Comparison of ENCODE assay signal across 1 cellular context in the genomic region with DNA sequence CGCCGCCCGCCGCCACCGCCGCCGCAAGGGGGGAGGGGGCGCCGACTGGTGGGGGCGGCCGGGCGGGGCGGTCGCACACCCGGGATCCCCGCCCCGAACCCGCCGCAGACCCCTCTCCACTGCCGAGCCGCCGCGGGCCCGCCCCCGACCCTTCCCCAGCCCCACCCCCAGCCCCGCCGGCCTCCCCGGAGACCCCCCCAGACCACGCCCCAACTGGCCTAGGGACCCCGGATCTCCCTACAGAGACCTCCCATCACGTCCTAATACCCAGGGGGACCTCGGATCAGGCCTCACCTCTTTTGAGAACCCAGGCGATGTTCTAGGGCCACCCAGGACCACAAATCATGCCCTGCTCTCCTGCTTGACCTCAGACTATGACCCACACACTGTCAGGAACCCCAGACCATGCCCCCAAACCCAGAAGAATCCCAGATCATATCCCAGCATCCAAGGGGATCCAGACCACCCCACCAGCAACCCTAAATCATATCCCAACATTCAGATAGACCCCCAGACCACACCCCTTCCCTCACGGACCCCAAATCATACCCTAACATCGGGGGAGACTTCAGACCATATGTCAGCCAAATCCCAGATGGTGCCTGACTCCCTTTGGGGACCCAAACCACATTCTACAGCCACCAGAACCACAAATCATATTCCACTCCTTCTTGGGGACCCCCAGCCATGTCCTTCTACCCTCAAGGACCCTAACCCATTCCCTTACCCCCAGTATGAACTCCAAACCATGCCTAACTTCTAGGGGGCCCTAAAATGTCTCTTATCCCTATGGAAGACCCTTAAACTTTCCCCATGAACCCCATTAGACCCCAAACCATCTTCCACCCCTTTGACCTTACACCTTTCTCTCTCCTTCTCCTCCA.
TF ChIP-seq lines count a peak whose summit lies in the region.

No MANE protein-coding gene starts in this region.

TF ChIP-seq in HEK293, 187 proteins besides CTCF, POLR2A, EP300 and RAD21 (continued from another document):
- TF ChIP-seq, protein P1, sequence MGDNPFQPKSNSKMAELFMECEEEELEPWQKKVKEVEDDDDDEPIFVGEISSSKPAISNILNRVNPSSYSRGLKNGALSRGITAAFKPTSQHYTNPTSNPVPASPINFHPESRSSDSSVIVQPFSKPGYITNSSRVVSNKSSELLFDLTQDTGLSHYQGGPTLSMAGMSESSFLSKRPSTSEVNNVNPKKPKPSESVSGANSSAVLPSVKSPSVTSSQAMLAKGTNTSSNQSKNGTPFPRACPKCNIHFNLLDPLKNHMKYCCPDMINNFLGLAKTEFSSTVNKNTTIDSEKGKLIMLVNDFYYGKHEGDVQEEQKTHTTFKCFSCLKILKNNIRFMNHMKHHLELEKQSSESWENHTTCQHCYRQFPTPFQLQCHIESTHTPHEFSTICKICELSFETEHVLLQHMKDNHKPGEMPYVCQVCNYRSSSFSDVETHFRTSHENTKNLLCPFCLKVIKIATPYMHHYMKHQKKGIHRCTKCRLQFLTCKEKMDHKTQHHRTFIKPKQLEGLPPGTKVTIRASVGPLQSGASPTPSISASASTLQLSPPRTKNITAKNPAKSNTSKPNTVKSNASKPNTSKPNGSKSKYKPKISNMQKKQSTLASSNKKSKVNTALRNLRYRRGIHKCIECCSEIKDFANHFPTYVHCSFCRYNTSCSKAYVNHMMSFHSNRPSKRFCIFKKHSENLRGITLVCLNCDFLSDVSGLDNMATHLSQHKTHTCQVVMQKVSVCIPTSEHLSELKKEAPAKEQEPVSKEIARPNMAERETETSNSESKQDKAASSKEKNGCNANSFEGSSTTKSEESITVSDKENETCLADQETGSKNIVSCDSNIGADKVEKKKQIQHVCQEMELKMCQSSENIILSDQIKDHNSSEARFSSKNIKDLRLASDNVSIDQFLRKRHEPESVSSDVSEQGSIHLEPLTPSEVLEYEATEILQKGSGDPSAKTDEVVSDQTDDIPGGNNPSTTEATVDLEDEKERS (tag by site-specific recombination; IDR thresholded peaks at IDR 0.05): no peak
- TF ChIP-seq ZNF791 (tag by site-specific recombination; IDR thresholded peaks at IDR 0.05): no peak
- TF ChIP-seq ZNF133 (tag by site-specific recombination; IDR thresholded peaks at IDR 0.05): no peak
- TF ChIP-seq ZNF677 (tag by site-specific recombination; IDR thresholded peaks at IDR 0.05): no peak
- TF ChIP-seq, protein P2, sequence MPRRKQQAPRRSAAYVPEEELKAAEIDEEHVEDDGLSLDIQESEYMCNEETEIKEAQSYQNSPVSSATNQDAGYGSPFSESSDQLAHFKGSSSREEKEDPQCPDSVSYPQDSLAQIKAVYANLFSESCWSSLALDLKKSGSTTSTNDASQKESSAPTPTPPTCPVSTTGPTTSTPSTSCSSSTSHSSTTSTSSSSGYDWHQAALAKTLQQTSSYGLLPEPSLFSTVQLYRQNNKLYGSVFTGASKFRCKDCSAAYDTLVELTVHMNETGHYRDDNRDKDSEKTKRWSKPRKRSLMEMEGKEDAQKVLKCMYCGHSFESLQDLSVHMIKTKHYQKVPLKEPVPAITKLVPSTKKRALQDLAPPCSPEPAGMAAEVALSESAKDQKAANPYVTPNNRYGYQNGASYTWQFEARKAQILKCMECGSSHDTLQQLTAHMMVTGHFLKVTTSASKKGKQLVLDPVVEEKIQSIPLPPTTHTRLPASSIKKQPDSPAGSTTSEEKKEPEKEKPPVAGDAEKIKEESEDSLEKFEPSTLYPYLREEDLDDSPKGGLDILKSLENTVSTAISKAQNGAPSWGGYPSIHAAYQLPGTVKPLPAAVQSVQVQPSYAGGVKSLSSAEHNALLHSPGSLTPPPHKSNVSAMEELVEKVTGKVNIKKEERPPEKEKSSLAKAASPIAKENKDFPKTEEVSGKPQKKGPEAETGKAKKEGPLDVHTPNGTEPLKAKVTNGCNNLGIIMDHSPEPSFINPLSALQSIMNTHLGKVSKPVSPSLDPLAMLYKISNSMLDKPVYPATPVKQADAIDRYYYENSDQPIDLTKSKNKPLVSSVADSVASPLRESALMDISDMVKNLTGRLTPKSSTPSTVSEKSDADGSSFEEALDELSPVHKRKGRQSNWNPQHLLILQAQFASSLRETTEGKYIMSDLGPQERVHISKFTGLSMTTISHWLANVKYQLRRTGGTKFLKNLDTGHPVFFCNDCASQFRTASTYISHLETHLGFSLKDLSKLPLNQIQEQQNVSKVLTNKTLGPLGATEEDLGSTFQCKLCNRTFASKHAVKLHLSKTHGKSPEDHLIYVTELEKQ (tag by site-specific recombination; IDR thresholded peaks at IDR 0.05; ENCODE audit: borderline replicate concordance): peak; percentile 45
- TF ChIP-seq MZF1 (tag by site-specific recombination; IDR thresholded peaks at IDR 0.05; ENCODE audit: borderline replicate concordance): no peak
- TF ChIP-seq ZNF19 (tag by site-specific recombination; IDR thresholded peaks at IDR 0.05; ENCODE audit: low read depth): no peak
- TF ChIP-seq ZBTB8A (tag by site-specific recombination; IDR thresholded peaks at IDR 0.05): 0 out of 2 replicates have a peak, but pooled peaks have one; percentile 18
- TF ChIP-seq ZNF274 (IDR thresholded peaks at IDR 0.05; ENCODE audit: low read length): no peak
- TF ChIP-seq ZNF274 (tag by site-specific recombination; IDR thresholded peaks at IDR 0.05; ENCODE audit: borderline replicate concordance): no peak; the same call in 1 of the 2 replicates
- TF ChIP-seq, protein P3, sequence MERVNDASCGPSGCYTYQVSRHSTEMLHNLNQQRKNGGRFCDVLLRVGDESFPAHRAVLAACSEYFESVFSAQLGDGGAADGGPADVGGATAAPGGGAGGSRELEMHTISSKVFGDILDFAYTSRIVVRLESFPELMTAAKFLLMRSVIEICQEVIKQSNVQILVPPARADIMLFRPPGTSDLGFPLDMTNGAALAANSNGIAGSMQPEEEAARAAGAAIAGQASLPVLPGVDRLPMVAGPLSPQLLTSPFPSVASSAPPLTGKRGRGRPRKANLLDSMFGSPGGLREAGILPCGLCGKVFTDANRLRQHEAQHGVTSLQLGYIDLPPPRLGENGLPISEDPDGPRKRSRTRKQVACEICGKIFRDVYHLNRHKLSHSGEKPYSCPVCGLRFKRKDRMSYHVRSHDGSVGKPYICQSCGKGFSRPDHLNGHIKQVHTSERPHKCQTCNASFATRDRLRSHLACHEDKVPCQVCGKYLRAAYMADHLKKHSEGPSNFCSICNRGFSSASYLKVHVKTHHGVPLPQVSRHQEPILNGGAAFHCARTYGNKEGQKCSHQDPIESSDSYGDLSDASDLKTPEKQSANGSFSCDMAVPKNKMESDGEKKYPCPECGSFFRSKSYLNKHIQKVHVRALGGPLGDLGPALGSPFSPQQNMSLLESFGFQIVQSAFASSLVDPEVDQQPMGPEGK (tag by site-specific recombination; IDR thresholded peaks at IDR 0.05): peak; percentile 76
- no peak for TF ChIP-seq ZNF24 (tag by site-specific recombination; IDR thresholded peaks at IDR 0.05)
- TF ChIP-seq, protein P4, sequence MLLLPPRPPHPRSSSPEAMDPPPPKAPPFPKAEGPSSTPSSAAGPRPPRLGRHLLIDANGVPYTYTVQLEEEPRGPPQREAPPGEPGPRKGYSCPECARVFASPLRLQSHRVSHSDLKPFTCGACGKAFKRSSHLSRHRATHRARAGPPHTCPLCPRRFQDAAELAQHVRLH (tag by site-specific recombination; IDR thresholded peaks at IDR 0.05): no peak
- no peak for TF ChIP-seq SCRT2 (tag by site-specific recombination; IDR thresholded peaks at IDR 0.05)
